In the genomic region with DNA sequence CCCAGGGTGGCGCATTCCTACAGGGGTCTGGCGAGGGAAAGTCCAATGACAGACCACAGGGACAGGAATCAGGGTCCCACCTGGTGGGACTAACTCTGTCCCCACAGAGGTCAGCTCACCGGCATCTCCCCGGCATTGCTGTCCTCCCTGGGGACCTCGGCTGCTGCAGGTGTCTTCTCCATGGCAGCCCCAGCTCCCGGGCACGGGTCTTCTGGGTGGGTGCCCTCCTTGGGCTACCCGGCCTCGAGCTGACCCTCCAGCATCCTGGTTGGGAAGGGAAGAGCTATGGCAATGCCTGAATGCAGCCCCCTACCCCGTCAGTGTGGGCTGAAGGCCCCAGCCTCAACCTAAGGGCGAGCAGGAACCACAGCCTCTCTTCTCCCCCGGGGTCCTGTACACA, we compare ENCODE assay signal across 12 cellular contexts. TPM values are rescaled to one million over a fixed set of nuclear protein-coding genes. Genes with fewer than 3 reads are reported as not detected.
"Had no signal": no experiment of that assay in that cellular context is flagged by ENCODE, and none has a peak within 500 bp of the region (broad histone marks: within the 10 kb centered on the region; RNA-seq: fewer than 3 reads in every experiment).

No MANE protein-coding gene starts in this region.

RNA-seq across cellular contexts. Expression of a gene that starts 57.8 kb away (rescaled TPM):
- total RNA-seq: stomach, subcutaneous adipose tissue, suprapubic skin, thoracic aorta, tibial nerve, transverse colon, upper lobe of left lung, upper lobe of right lung, ureter, urinary bladder, uterus, vagina had no signal
- polyA plus RNA-seq: stomach, urinary bladder had no signal
